In the genomic region with DNA sequence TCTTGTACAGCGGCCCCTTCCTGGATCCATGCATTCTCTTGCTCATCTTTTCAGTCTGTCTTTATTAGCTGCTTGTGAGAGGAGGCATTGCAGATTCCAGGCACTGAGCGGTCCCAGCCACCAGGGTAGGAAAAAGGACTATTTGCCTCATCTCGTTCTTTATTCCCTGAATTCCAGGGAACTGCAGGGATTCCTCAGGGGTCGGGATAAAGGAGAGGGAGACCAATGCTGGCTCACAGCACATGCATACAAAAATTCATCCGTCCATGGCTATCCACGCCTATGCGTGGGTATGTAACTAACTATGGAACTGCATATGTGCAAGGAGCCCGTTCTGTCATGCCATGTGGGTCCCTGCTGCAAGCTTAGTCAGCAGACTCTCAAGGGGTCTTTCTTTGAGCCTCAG, we compare ENCODE assay signal across 10 cellular contexts. TPM values are rescaled to one million over a fixed set of nuclear protein-coding genes. Genes with fewer than 3 reads are reported as not detected.
A peak's percentile ranks its signal among the peaks of the same experiment; 100 is the strongest.
DNase-seq lines count a peak whose midpoint lies in the region; ATAC-seq and TF ChIP-seq lines count a peak whose summit lies in the region.
"Had no signal": no experiment of that assay in that cellular context is flagged by ENCODE, and none has a peak within 500 bp of the region (broad histone marks: within the 10 kb centered on the region; RNA-seq: fewer than 3 reads in every experiment).

No MANE protein-coding gene starts in this region.

- peak overlapping the region in 6 of 7 donors; percentile 43 to 76 (median 60) for H3K4me3 Mint-ChIP-seq in CD8-positive, alpha-beta memory T cell
- peak overlapping the region; percentile 78 to 82 (median 79) for H3K4me3 Mint-ChIP-seq in nephron

- peaks cover 33 to 64% of the 10 kb centered on the region in 2 donors for H3K27me3 Mint-ChIP-seq in CD8-positive, alpha-beta memory T cell
- H3K27me3 Mint-ChIP-seq in nephron (ENCODE audit: low read depth): peaks cover 76% of the 10 kb centered on the region

- no peaks in the 10 kb centered on the region for H3K36me3 ChIP-seq in CD8-positive, alpha-beta memory T cell (ENCODE audit: insufficient read depth, low read length)
- H3K36me3 ChIP-seq in HUES48 (ENCODE audit: control insufficient read depth, insufficient read depth, low read length) (no peaks in the 10 kb centered on the region), gastroesophageal sphincter (no peaks in the 10 kb centered on the region)

- ATAC-seq in gastroesophageal sphincter: no peak
- no peak for ATAC-seq in HG03175 (IDR thresholded peaks at IDR 0.05; ENCODE audit: unreplicated experiment)
- no peak for ATAC-seq in GM18907 (IDR thresholded peaks at IDR 0.05; ENCODE audit: unreplicated experiment)
- ATAC-seq in GM18861 (IDR thresholded peaks at IDR 0.05; ENCODE audit: unreplicated experiment): no peak

- POLR2A ChIA-PET in CD8-positive, alpha-beta memory T cell (lab: Charles Lee): no interaction called here

- no peak overlapping the region for H3K9ac ChIP-seq in HUES48 (ENCODE audit: low read depth, low read length)
- H3K9ac ChIP-seq: parathyroid adenoma had no signal

- no peak overlapping the region for H3K4me3 ChIP-seq in CD8-positive, alpha-beta memory T cell (ENCODE audit: low read length)
- H3K4me3 ChIP-seq in HUES48 (ENCODE audit: low read depth, low read length) (peak overlapping the region; percentile 77), dorsolateral prefrontal cortex (peak overlapping the region; percentile 37 to 77 (median 62)), gastroesophageal sphincter (no peak overlapping the region)

- intact Hi-C loops in dorsolateral prefrontal cortex (cut with DNase I): loop anchor here in 1 of 2 donors (10.0 kb wide), 1 partner anchor 341 kb away; the partner anchor contains the start of gene SNX7

- TF ChIP-seq CTCF in dorsolateral prefrontal cortex (IDR thresholded peaks at IDR 0.05 in 54 of 56, conservative IDR thresholded peaks at IDR 0.05 in 2 of 56; ENCODE audit: low read depth in 1 of 56, partially characterized antibody in 56 of 56) (peak in 1 of 56 donors; percentile 17), nephron (IDR thresholded peaks at IDR 0.05; ENCODE audit: unreplicated experiment in 3 of 3) (no peak), gastroesophageal sphincter (IDR thresholded peaks at IDR 0.05) (no peak)

- CTCF ChIA-PET in CD8-positive, alpha-beta memory T cell (lab: Charles Lee): interaction anchor here (1.9 kb wide), 1 partner anchor 211 kb away, joined by 5 read pairs; no protein-coding TSS in a partner anchor

- no peak for TF ChIP-seq EP300 in gastroesophageal sphincter (IDR thresholded peaks at IDR 0.05)

- H3K36me3 Mint-ChIP-seq in CD8-positive, alpha-beta memory T cell: no peaks in the 10 kb centered on the region
- H3K36me3 Mint-ChIP-seq in nephron (ENCODE audit: low read depth): no peaks in the 10 kb centered on the region

- no peak overlapping the region for H3K27ac Mint-ChIP-seq in CD8-positive, alpha-beta memory T cell
- H3K27ac Mint-ChIP-seq in nephron: no peak overlapping the region

- no peak for TF ChIP-seq POLR2A in gastroesophageal sphincter (IDR thresholded peaks at IDR 0.05)

- peaks cover 4 to 18% (median 10%) of the 10 kb centered on the region in 3 donors for H3K4me1 Mint-ChIP-seq in CD8-positive, alpha-beta memory T cell
- H3K4me1 Mint-ChIP-seq in nephron: peaks cover 6% of the 10 kb centered on the region

- H3K9me3 Mint-ChIP-seq in CD8-positive, alpha-beta memory T cell: no peaks in the 10 kb centered on the region
- no peaks in the 10 kb centered on the region for H3K9me3 Mint-ChIP-seq in nephron

- no peak for DNase-seq in CD8-positive, alpha-beta memory T cell
- peak in 5 of 10 donors; percentile 19 to 40 (median 35) for DNase-seq in dorsolateral prefrontal cortex

- H3K9me3 ChIP-seq in CD8-positive, alpha-beta memory T cell (ENCODE audit: low read length): no peaks in the 10 kb centered on the region
- H3K9me3 ChIP-seq in HUES48 (ENCODE audit: control insufficient read depth, insufficient read depth, low read length) (no peaks in the 10 kb centered on the region), gastroesophageal sphincter (no peaks in the 10 kb centered on the region)

- H3K27me3 ChIP-seq in CD8-positive, alpha-beta memory T cell (ENCODE audit: insufficient read depth, low read length, poor library complexity, severe bottlenecking): peaks cover 9% of the 10 kb centered on the region
- peaks cover 36% of the 10 kb centered on the region for H3K27me3 ChIP-seq in HUES48 (ENCODE audit: control insufficient read depth, insufficient read depth, low read length)
- H3K27me3 ChIP-seq in dorsolateral prefrontal cortex: peaks cover 0 to 58% (median 6%) of the 10 kb centered on the region in 45 donors
- H3K27me3 ChIP-seq in gastroesophageal sphincter: peaks cover 67% of the 10 kb centered on the region

- no peaks in the 10 kb centered on the region for H3K4me1 ChIP-seq in CD8-positive, alpha-beta memory T cell (ENCODE audit: insufficient read depth, low read length)
- H3K4me1 ChIP-seq in HUES48 (ENCODE audit: control insufficient read depth, insufficient read depth, low read length): peaks cover 7% of the 10 kb centered on the region; the same call in 1 of the 2 replicates
- peaks cover 0 to 17% (median 5%) of the 10 kb centered on the region in 3 donors for H3K4me1 ChIP-seq in gastroesophageal sphincter
- H3K4me1 ChIP-seq: parathyroid adenoma had no signal

- WGBS in gastroesophageal sphincter (ENCODE audit: low coverage in 1 of 2), 2 donors: 14 to 27% methylated on average over 3 to 6 of the region's 8 CpGs

- H3K27ac ChIP-seq in CD8-positive, alpha-beta memory T cell (ENCODE audit: low read depth, low read length): no peak overlapping the region
- H3K27ac ChIP-seq in HUES48 (ENCODE audit: low read depth, low read length): no peak overlapping the region
- H3K27ac ChIP-seq in dorsolateral prefrontal cortex: peak overlapping the region in 57 of 59 donors; percentile 0 to 93 (median 82)
- H3K27ac ChIP-seq in gastroesophageal sphincter: no peak overlapping the region
- H3K27ac ChIP-seq: parathyroid adenoma had no signal

RNA-seq across cellular contexts. Expression of gene PLPPR5, which starts 0.9 kb away (rescaled TPM):
- total RNA-seq in CD8-positive, alpha-beta memory T cell: not detected
- not detected for polyA plus RNA-seq in CD8-positive, alpha-beta memory T cell
- total RNA-seq in dorsolateral prefrontal cortex (10 to 100 TPM in 104 of 120 experiments, 1 to 10 TPM in 16; 5.0 to 21.3 (median 13.7) TPM), gastroesophageal sphincter (under 1 TPM in 2 of 4 donors, not detected in 2; 0.12 to 0.13 TPM)
- total RNA-seq: M059J had no signal

Comparison
In these comparisons a context has a peak if more than half of its experiments do, and no peak if none do; other contexts are left out.
1. H3K27ac ChIP-seq: peak in dorsolateral prefrontal cortex (57 of 59); none in CD8-positive, alpha-beta memory T cell (single experiment), HUES48 (single experiment) and gastroesophageal sphincter (0 of 4).
2. H3K4me3 ChIP-seq: peak in HUES48 (single experiment) and dorsolateral prefrontal cortex (59 of 59); none in CD8-positive, alpha-beta memory T cell (single experiment) and gastroesophageal sphincter (0 of 2).
3. RNA of gene PLPPR5, which starts 0.9 kb away (total RNA-seq): 5.0 to 21.3 TPM in dorsolateral prefrontal cortex; 0.12 to 0.13 TPM in gastroesophageal sphincter and not detected in CD8-positive, alpha-beta memory T cell; every median in the first group is over 4 times any median in the second.